Comparison of ENCODE assay signal across 12 cellular contexts in genomic region chr17:82199496-82199895, GRCh38.
"Had no signal": no experiment of that assay in that cellular context is flagged by ENCODE, and none has a peak within 500 bp of the region (broad histone marks: within the 10 kb centered on the region; RNA-seq: fewer than 3 reads in every experiment).

No MANE protein-coding gene starts in this region.

- ATAC-seq: heart right ventricle, left lobe of liver, psoas muscle had no signal

- H3K4me3 Mint-ChIP-seq: nephron progenitor cell had no signal

- H3K4me1 ChIP-seq: psoas muscle, upper lobe of left lung had no signal

- H3K27ac ChIP-seq: cardiac muscle cell, psoas muscle, upper lobe of left lung had no signal

- H3K4me3 ChIP-seq: cardiac muscle cell, heart right ventricle, mucosa of descending colon, psoas muscle, upper lobe of left lung had no signal

- H3K27ac Mint-ChIP-seq: nephron progenitor cell had no signal

- DNase-seq: activated T-cell treated with anti-CD3 and anti-CD28 coated beads, Interleukin-2, amount 50 U/mL, for 24 hours; heart right ventricle; islet precursor cell; nephron progenitor cell; psoas muscle; stimulated activated CD4-positive, alpha-beta T cell treated with anti-CD3 and anti-CD28 coated beads, Interleukin-12 subunit alpha, Interleukin-12 subunit beta, amount 100 ng/mL, for 4 hours; stimulated activated naive CD4-positive, alpha-beta T cell treated with Interleukin-2 at 50 U/mL for 16 hours; T-helper 9 cell had no signal

- H3K27me3 Mint-ChIP-seq: activated T-cell treated with anti-CD3 and anti-CD28 coated beads, Interleukin-2, amount 50 U/mL, for 24 hours had no signal

- H3K9me3 ChIP-seq: heart right ventricle, mucosa of descending colon, psoas muscle, upper lobe of left lung had no signal

- H3K9me3 Mint-ChIP-seq: activated T-cell treated with anti-CD3 and anti-CD28 coated beads, Interleukin-2, amount 50 U/mL, for 24 hours; nephron progenitor cell had no signal

- H3K27me3 ChIP-seq: cardiac muscle cell, heart right ventricle, upper lobe of left lung had no signal
